Comparison of ENCODE assay signal across 17 cellular contexts in genomic region chr18:3552305-3552704, GRCh38.
DNase-seq lines count a peak whose midpoint lies in the region; ATAC-seq and TF ChIP-seq lines count a peak whose summit lies in the region.
"Had no signal": no experiment of that assay in that cellular context is flagged by ENCODE, and none has a peak within 500 bp of the region (broad histone marks: within the 10 kb centered on the region; RNA-seq: fewer than 3 reads in every experiment).

No MANE protein-coding gene starts in this region.

- H3F3A ChIP-seq in PC-3 (ENCODE audit: low read length, unreplicated experiment) = no peaks in the 10 kb centered on the region

- peak overlapping the region; percentile 4 for H3K9ac ChIP-seq in mesendoderm (ENCODE audit: low read length)
- no peak overlapping the region for H3K9ac ChIP-seq in PC-3 (ENCODE audit: low read length)

- H3K27ac Mint-ChIP-seq in activated T-cell treated with anti-CD3 and anti-CD28 coated beads, Interleukin-2, amount 50 U/mL, for 72 hours = peak overlapping the region; percentile 11
- peak overlapping the region; percentile 89 for H3K27ac Mint-ChIP-seq in WTC11

- H3K79me2 ChIP-seq in mesendoderm (ENCODE audit: control insufficient read depth, insufficient read depth, low read length) (no peaks in the 10 kb centered on the region), PC-3 (ENCODE audit: low read length) (no peaks in the 10 kb centered on the region)

- no peak overlapping the region for H3K4me2 ChIP-seq in mesendoderm (ENCODE audit: low read length)
- H3K4me2 ChIP-seq in PC-3 (ENCODE audit: low read length) = no peak overlapping the region

- no peaks in the 10 kb centered on the region for H3K27me3 Mint-ChIP-seq in activated T-cell treated with anti-CD3 and anti-CD28 coated beads, Interleukin-2, amount 50 U/mL, for 72 hours (ENCODE audit: low read depth)
- no peaks in the 10 kb centered on the region for H3K27me3 Mint-ChIP-seq in activated T-cell treated with anti-CD3 and anti-CD28 coated beads, Interleukin-2, amount 50 U/mL, for 4 hours (ENCODE audit: low read depth)
- H3K27me3 Mint-ChIP-seq in WTC11 (ENCODE audit: low read depth) = peaks cover 5% of the 10 kb centered on the region; the same call in 1 of the 2 replicates

- no peaks in the 10 kb centered on the region for H4K20me1 ChIP-seq in PC-3 (ENCODE audit: low read length)

- H3K4me1 ChIP-seq in mesendoderm (ENCODE audit: control insufficient read depth, low read depth, low read length) (peaks cover 12% of the 10 kb centered on the region), PC-3 (ENCODE audit: insufficient read depth, low read length) (no peaks in the 10 kb centered on the region)

- H3K4ac ChIP-seq in mesendoderm (ENCODE audit: low read depth, low read length) = peak overlapping the region; percentile 91

- no peak overlapping the region for H4K8ac ChIP-seq in mesendoderm (ENCODE audit: low read depth, low read length)

- no peaks in the 10 kb centered on the region for H3K36me3 Mint-ChIP-seq in activated T-cell treated with anti-CD3 and anti-CD28 coated beads, Interleukin-2, amount 50 U/mL, for 72 hours (ENCODE audit: insufficient read depth in 2 of 2)
- no peaks in the 10 kb centered on the region for H3K36me3 Mint-ChIP-seq in activated T-cell treated with anti-CD3 and anti-CD28 coated beads, Interleukin-2, amount 50 U/mL, for 4 hours (ENCODE audit: insufficient read depth)
- no peaks in the 10 kb centered on the region for H3K36me3 Mint-ChIP-seq in WTC11

- H3K36me3 ChIP-seq in mesendoderm (ENCODE audit: control insufficient read depth, insufficient read depth, low read length) (no peaks in the 10 kb centered on the region), PC-3 (ENCODE audit: low read depth, low read length) (no peaks in the 10 kb centered on the region)

- H3K27me3 ChIP-seq in mesendoderm (ENCODE audit: insufficient read depth, low read length, poor library complexity) (no peaks in the 10 kb centered on the region), PC-3 (ENCODE audit: low read length) (no peaks in the 10 kb centered on the region), dorsolateral prefrontal cortex (no peaks in the 10 kb centered on the region)

- H2AK5ac ChIP-seq in mesendoderm (ENCODE audit: low read length) = peak overlapping the region; percentile 99

- CTCF ChIA-PET in WTC11 (lab: Charles Lee) = interaction anchor here (0.7 to 1.5 kb wide), 3 partner anchors 33 to 114 kb away, joined by 3 to 6 read pairs (median 3); no protein-coding TSS in a partner anchor
- CTCF ChIA-PET in PC-3 (lab: Charles Lee) = interaction anchor here (0.7 kb wide), 1 partner anchor 1995 kb away, joined by 3 read pairs; no protein-coding TSS in a partner anchor

- POLR2A ChIA-PET in WTC11 (lab: Charles Lee) = no interaction called here
- POLR2A ChIA-PET in PC-3 (lab: Charles Lee; ENCODE audit: unreplicated experiment) = interaction anchor here (0.6 kb wide), 1 partner anchor 305 kb away, joined by 5 read pairs; no protein-coding TSS in a partner anchor

- peak overlapping the region; percentile 97 for H2BK5ac ChIP-seq in mesendoderm (ENCODE audit: low read length)

- no peaks in the 10 kb centered on the region for H3K79me1 ChIP-seq in mesendoderm (ENCODE audit: low read length)

- no peak for DNase-seq in activated T-cell treated with anti-CD3 and anti-CD28 coated beads, Interleukin-2, amount 50 U/mL, for 72 hours
- DNase-seq in activated T-cell treated with anti-CD3 and anti-CD28 coated beads, Interleukin-2, amount 50 U/mL, for 4 hours = no peak
- no peak for DNase-seq in WTC11 (ENCODE audit: low spot score)
- DNase-seq in mesendoderm = peak; percentile 24
- DNase-seq in PC-3 = no peak
- DNase-seq in NCI-H1048 (lab: John Stamatoyannopoulos, UW) = no peak
- DNase-seq in dorsolateral prefrontal cortex = no peak
- DNase-seq: COR-L47, DMS153, NCI-H1092, NCI-H1436 treated with DMSO at 0.1 percent for 48 hours, NCI-H2029 treated with DMSO at 0.1 percent for 48 hours, NCI-H2171, NCI-H526, Right ventricle myocardium superior had no signal

- no TSS peak for BruUV-seq in PC-3 (replicated peaks; lab: Mats Ljungman, UMichigan)

- H3K4me1 Mint-ChIP-seq in activated T-cell treated with anti-CD3 and anti-CD28 coated beads, Interleukin-2, amount 50 U/mL, for 72 hours (ENCODE audit: low read depth) = no peaks in the 10 kb centered on the region
- no peaks in the 10 kb centered on the region for H3K4me1 Mint-ChIP-seq in activated T-cell treated with anti-CD3 and anti-CD28 coated beads, Interleukin-2, amount 50 U/mL, for 4 hours (ENCODE audit: low read depth)
- H3K4me1 Mint-ChIP-seq in WTC11 = peaks cover 50% of the 10 kb centered on the region

- H3K56ac ChIP-seq in mesendoderm (ENCODE audit: low read length) = peak overlapping the region; percentile 78

- H2AFZ ChIP-seq in PC-3 (ENCODE audit: low read length) = no peak overlapping the region

- H3K4me3 ChIP-seq in mesendoderm (ENCODE audit: low read length) (no peak overlapping the region), PC-3 (ENCODE audit: low read length) (no peak overlapping the region), dorsolateral prefrontal cortex (no peak overlapping the region)

- ATAC-seq in activated T-cell treated with anti-CD3 and anti-CD28 coated beads, Interleukin-2, amount 50 U/mL, for 72 hours (replicated peaks in 1 of 2) = no peak
- no peak for ATAC-seq in activated T-cell treated with anti-CD3 and anti-CD28 coated beads, Interleukin-2, amount 50 U/mL, for 4 hours
- ATAC-seq in WTC11 (no peak), GM18498 (IDR thresholded peaks at IDR 0.05; ENCODE audit: unreplicated experiment) (no peak), PC-3 (no peak)

- H3K4me3 Mint-ChIP-seq in activated T-cell treated with anti-CD3 and anti-CD28 coated beads, Interleukin-2, amount 50 U/mL, for 72 hours = no peak overlapping the region
- no peak overlapping the region for H3K4me3 Mint-ChIP-seq in activated T-cell treated with anti-CD3 and anti-CD28 coated beads, Interleukin-2, amount 50 U/mL, for 4 hours
- H3K4me3 Mint-ChIP-seq in WTC11 = no peak overlapping the region

- H3K18ac ChIP-seq in mesendoderm (ENCODE audit: low read length) = peak overlapping the region; percentile 8

- peak overlapping the region; percentile 70 for H3K27ac ChIP-seq in mesendoderm (ENCODE audit: low read depth, low read length)
- H3K27ac ChIP-seq in PC-3 (ENCODE audit: low read length) = no peak overlapping the region
- H3K27ac ChIP-seq in dorsolateral prefrontal cortex = peak overlapping the region in 4 of 59 donors; percentile 14 to 35 (median 27)
- H3K27ac ChIP-seq: 22Rv1 had no signal

- no peak overlapping the region for H4K5ac ChIP-seq in mesendoderm (ENCODE audit: low read length)

- H3K9me3 Mint-ChIP-seq in activated T-cell treated with anti-CD3 and anti-CD28 coated beads, Interleukin-2, amount 50 U/mL, for 72 hours = no peaks in the 10 kb centered on the region
- H3K9me3 Mint-ChIP-seq in activated T-cell treated with anti-CD3 and anti-CD28 coated beads, Interleukin-2, amount 50 U/mL, for 4 hours = no peaks in the 10 kb centered on the region
- no peaks in the 10 kb centered on the region for H3K9me3 Mint-ChIP-seq in WTC11

- no CpG with 5 or more reads among the region's 3 CpGs for WGBS in mesendoderm (ENCODE audit: extremely low coverage, insufficient coverage, low lambda C conversion rate)

- H3K23ac ChIP-seq in mesendoderm (ENCODE audit: low read length) = peak overlapping the region; percentile 48

- no peaks in the 10 kb centered on the region for H3K9me3 ChIP-seq in PC-3 (ENCODE audit: low read length)

- no peaks in the 10 kb centered on the region for H3K9me2 ChIP-seq in PC-3 (replicated peaks; ENCODE audit: low read length)

- no peak overlapping the region for H2BK15ac ChIP-seq in mesendoderm (replicated peaks; ENCODE audit: low read depth)

- peak overlapping the region; percentile 34 for H2BK120ac ChIP-seq in mesendoderm (ENCODE audit: low read depth, low read length)

- intact Hi-C loops in PC-3 (cut with micrococcal nuclease) (no loop called here), dorsolateral prefrontal cortex (cut with DNase I) (no loop called here)

- TF ChIP-seq CTCF in WTC11 (IDR thresholded peaks at IDR 0.05) = no peak
- TF ChIP-seq CTCF in PC-3 (conservative IDR thresholded peaks at IDR 0.05; ENCODE audit: low read depth, low read length) = no peak
- no peak for TF ChIP-seq CTCF in dorsolateral prefrontal cortex (IDR thresholded peaks at IDR 0.05 in 54 of 56, conservative IDR thresholded peaks at IDR 0.05 in 2 of 56; ENCODE audit: low read depth in 1 of 56, partially characterized antibody in 56 of 56)

TF ChIP-seq in WTC11, 78 proteins besides CTCF, POLR2A, EP300 and RAD21:
- TF ChIP-seq OVOL2 (CRISPR knock-in tag; IDR thresholded peaks at IDR 0.05; ENCODE audit: borderline replicate concordance) = no peak
